Comparison of ENCODE assay signal across 14 cellular contexts in the genomic region with DNA sequence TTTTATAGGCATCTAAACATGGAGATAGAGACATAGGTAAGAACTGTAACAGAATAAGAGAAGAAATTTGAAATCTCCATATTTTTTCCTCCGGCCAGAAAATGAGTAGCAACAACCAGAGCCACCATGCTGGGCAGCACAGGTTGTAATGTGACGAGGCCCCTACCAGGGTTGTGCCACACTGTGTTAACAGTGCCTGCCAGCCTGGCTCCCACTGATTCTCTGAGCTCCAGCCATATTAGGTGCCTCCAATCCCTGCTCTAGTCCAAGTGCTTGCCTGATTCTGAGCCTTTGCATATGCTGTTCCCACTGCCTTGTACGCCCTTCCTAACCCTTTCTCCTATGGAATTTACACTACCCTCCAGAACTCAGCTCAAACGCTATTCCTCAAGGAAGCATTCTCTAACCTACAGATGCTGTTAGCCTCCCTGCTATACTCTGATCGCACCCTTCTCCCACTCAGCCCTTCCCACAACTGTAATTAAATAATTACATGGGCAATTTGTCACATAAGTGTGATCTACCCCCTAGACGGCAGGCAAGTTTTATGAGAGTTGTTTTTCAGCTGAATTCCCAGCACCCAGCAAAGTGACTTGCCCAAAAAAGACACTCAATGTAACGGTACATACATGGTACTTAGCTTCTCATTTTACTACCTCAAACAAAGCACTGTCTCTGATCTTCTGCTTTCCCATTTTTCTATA. TPM values are rescaled to one million over a fixed set of nuclear protein-coding genes. Genes with fewer than 3 reads are reported as not detected.
DNase-seq lines count a peak whose midpoint lies in the region; ATAC-seq and TF ChIP-seq lines count a peak whose summit lies in the region.
"Had no signal": no experiment of that assay in that cellular context is flagged by ENCODE, and none has a peak within 500 bp of the region (broad histone marks: within the 10 kb centered on the region; RNA-seq: fewer than 3 reads in every experiment).

No MANE protein-coding gene starts in this region.

- no peak overlapping the region for H3K27ac Mint-ChIP-seq in activated CD8-positive, alpha-beta T cell treated with anti-CD3 and anti-CD28 coated beads for 36 hours
- H3K27ac Mint-ChIP-seq: stimulated activated naive CD8-positive, alpha-beta T cell treated with anti-CD3 and anti-CD28 coated beads, Interleukin-15, Interleukin-2, amounts not matched to agents 100 ng/mL and 50 ng/mL, for 24 hours had no signal

- intact Hi-C loops in esophagus squamous epithelium (cut with DNase I) = no loop called here
- intact Hi-C loops in psoas muscle (cut with DNase I) = no loop called here
- intact Hi-C loops in activated CD8-positive, alpha-beta T cell treated with anti-CD3 and anti-CD28 coated beads for 36 hours (cut with micrococcal nuclease) = no loop called here

- TF ChIP-seq CTCF in esophagus squamous epithelium (IDR thresholded peaks at IDR 0.05) = no peak
- no peak for TF ChIP-seq CTCF in psoas muscle (IDR thresholded peaks at IDR 0.05)
- no peak for TF ChIP-seq CTCF in activated CD8-positive, alpha-beta T cell treated with anti-CD3 and anti-CD28 coated beads for 36 hours (IDR thresholded peaks at IDR 0.05)

- POLR2A ChIA-PET in activated CD8-positive, alpha-beta T cell treated with anti-CD3 and anti-CD28 coated beads for 36 hours (lab: Charles Lee) = no interaction called here

- WGBS in esophagus squamous epithelium, 2 donors = 80 to 81% methylated on average over 7 of the region's 7 CpGs
- 66 to 85% (median 72%) methylated on average over 7 of the region's 7 CpGs for WGBS in psoas muscle, 3 donors

- peak; percentile 2 for DNase-seq in COR-L47 (lab: John Stamatoyannopoulos, UW)
- DNase-seq in NCI-H2171 (lab: John Stamatoyannopoulos, UW) = peak; percentile 6
- no peak for DNase-seq in esophagus squamous epithelium (lab: John Stamatoyannopoulos, UW)
- DNase-seq in psoas muscle = no peak
- no peak for DNase-seq in activated CD8-positive, alpha-beta T cell treated with anti-CD3 and anti-CD28 coated beads for 36 hours
- no peak for DNase-seq in putamen (ENCODE audit: low spot score)
- no peak for DNase-seq in NCI-H1092 (lab: John Stamatoyannopoulos, UW)
- DNase-seq: amygdala, H9, NCI-H1048, NCI-H526 had no signal

- H3K4me1 Mint-ChIP-seq in activated CD8-positive, alpha-beta T cell treated with anti-CD3 and anti-CD28 coated beads for 36 hours (ENCODE audit: low read depth) = no peaks in the 10 kb centered on the region

- H3K27ac ChIP-seq in esophagus squamous epithelium (peak overlapping the region in 3 of 4 donors; percentile 64 to 75 (median 71)), psoas muscle (no peak overlapping the region)
- H3K27ac ChIP-seq: neutrophil had no signal

- no peak for TF ChIP-seq POLR2A in esophagus squamous epithelium (IDR thresholded peaks at IDR 0.05)

- H3K4me1 ChIP-seq in esophagus squamous epithelium = peaks cover 0 to 8% (median 7%) of the 10 kb centered on the region in 3 donors
- H3K4me1 ChIP-seq in psoas muscle = peaks cover 9% of the 10 kb centered on the region

- no peaks in the 10 kb centered on the region for H3K36me3 ChIP-seq in esophagus squamous epithelium
- H3K36me3 ChIP-seq in psoas muscle (ENCODE audit: insufficient read depth in 1 of 2, low read depth in 1 of 2) = no peaks in the 10 kb centered on the region
- H3K36me3 ChIP-seq: neutrophil had no signal

- H3K27me3 Mint-ChIP-seq in activated CD8-positive, alpha-beta T cell treated with anti-CD3 and anti-CD28 coated beads for 36 hours = peaks cover 2% of the 10 kb centered on the region

- no peak overlapping the region for H3K4me3 Mint-ChIP-seq in activated CD8-positive, alpha-beta T cell treated with anti-CD3 and anti-CD28 coated beads for 36 hours
- H3K4me3 Mint-ChIP-seq: H9; stimulated activated naive CD8-positive, alpha-beta T cell treated with anti-CD3 and anti-CD28 coated beads, Interleukin-15, Interleukin-2, amounts not matched to agents 100 ng/mL and 50 ng/mL, for 24 hours had no signal

- H3K36me3 Mint-ChIP-seq in activated CD8-positive, alpha-beta T cell treated with anti-CD3 and anti-CD28 coated beads for 36 hours (ENCODE audit: low read depth) = no peaks in the 10 kb centered on the region

- H3K4me3 ChIP-seq in esophagus squamous epithelium (no peak overlapping the region), psoas muscle (peak overlapping the region; percentile 37)

- H3K9me3 Mint-ChIP-seq in activated CD8-positive, alpha-beta T cell treated with anti-CD3 and anti-CD28 coated beads for 36 hours = no peaks in the 10 kb centered on the region
- H3K9me3 Mint-ChIP-seq: H9 had no signal

- H3K27me3 ChIP-seq in esophagus squamous epithelium (no peaks in the 10 kb centered on the region), psoas muscle (ENCODE audit: insufficient read depth in 3 of 3, low read length in 2 of 3) (no peaks in the 10 kb centered on the region)
- H3K27me3 ChIP-seq: neutrophil had no signal

- CTCF ChIA-PET in activated CD8-positive, alpha-beta T cell treated with anti-CD3 and anti-CD28 coated beads for 36 hours (lab: Charles Lee) = interaction anchor here (1.0 kb wide), 1 partner anchor 95 kb away, joined by 4 read pairs; no protein-coding TSS in a partner anchor

- ATAC-seq in psoas muscle (peak; percentile 15 to 67 (median 35)), HG03159 (IDR thresholded peaks at IDR 0.05; ENCODE audit: unreplicated experiment) (no peak)
- no peak for ATAC-seq in activated CD8-positive, alpha-beta T cell treated with anti-CD3 and anti-CD28 coated beads for 36 hours

- H3K9me3 ChIP-seq in esophagus squamous epithelium (no peaks in the 10 kb centered on the region), psoas muscle (no peaks in the 10 kb centered on the region)
- H3K9me3 ChIP-seq: neutrophil had no signal

RNA-seq across cellular contexts. Expression of a gene that starts 37.6 kb away (rescaled TPM):
- total RNA-seq in esophagus squamous epithelium (10 to 100 TPM in 1 of 4 donors, 1 to 10 TPM in 3; 1.3 to 18.7 (median 4.4) TPM), psoas muscle (1 to 10 TPM; 5.2 to 9.2 (median 7.1) TPM)
- 1 to 10 TPM; 2.3 to 6.3 (median 2.6) TPM for polyA plus RNA-seq in psoas muscle
- not detected for total RNA-seq in activated CD8-positive, alpha-beta T cell treated with anti-CD3 and anti-CD28 coated beads for 36 hours

Comparison
In these comparisons a context has a peak if more than half of its experiments do, and no peak if none do; other contexts are left out.
1. DNase-seq: peak in COR-L47 (single experiment) and NCI-H2171 (single experiment); none in esophagus squamous epithelium (single experiment), psoas muscle (0 of 2), activated CD8-positive, alpha-beta T cell treated with anti-CD3 and anti-CD28 coated beads for 36 hours (single experiment), putamen (single experiment) and NCI-H1092 (single experiment).
2. ATAC-seq: peak in psoas muscle (4 of 4); none in activated CD8-positive, alpha-beta T cell treated with anti-CD3 and anti-CD28 coated beads for 36 hours (single experiment) and HG03159 (single experiment).